8 cellular contexts compared by ENCODE assay signal in genomic region chr2:144510206-144510991, GRCh38. TPM values are rescaled to one million over a fixed set of nuclear protein-coding genes. Genes with fewer than 3 reads are reported as not detected.
DNase-seq lines count a peak whose midpoint lies in the region; ATAC-seq and TF ChIP-seq lines count a peak whose summit lies in the region.

No MANE protein-coding gene starts in this region.

- H3K36me3 ChIP-seq in HUES48 (ENCODE audit: control insufficient read depth, insufficient read depth, low read length), result no peaks in the 10 kb centered on the region
- no peaks in the 10 kb centered on the region for H3K36me3 ChIP-seq in stomach

- 24 to 41% (median 33%) methylated on average over 15 of the region's 15 CpGs for WGBS in stomach, 5 donors

- H3K4me3 ChIP-seq in HUES48 (ENCODE audit: low read depth, low read length) (peak overlapping the region; percentile 40), astrocyte of the cerebellum (ENCODE audit: low read depth, low read length) (peak overlapping the region; percentile 20), stomach (peak overlapping the region; percentile 6 to 16 (median 9))

- H3K9me3 ChIP-seq in HUES48 (ENCODE audit: control insufficient read depth, insufficient read depth, low read length) (no peaks in the 10 kb centered on the region), stomach (no peaks in the 10 kb centered on the region)

- intact Hi-C loops in stomach (cut with DNase I; ENCODE audit: low total_unique reads), result no loop called here

- H3K27ac ChIP-seq in HUES48 (ENCODE audit: low read depth, low read length) (peak overlapping the region; percentile 92), stomach (peak overlapping the region; percentile 66 to 97 (median 91))

- TF ChIP-seq POLR2A in stomach (IDR thresholded peaks at IDR 0.05), result no peak

- TF ChIP-seq EP300 in stomach (IDR thresholded peaks at IDR 0.05), result no peak

- no peak for TF ChIP-seq CTCF in astrocyte of the cerebellum (IDR thresholded peaks at IDR 0.05; ENCODE audit: low read depth, low read length, missing control alignments)
- no peak for TF ChIP-seq CTCF in stomach (IDR thresholded peaks at IDR 0.05)

- H3K4me1 ChIP-seq in HUES48 (ENCODE audit: control insufficient read depth, insufficient read depth, low read length) (peaks cover 80% of the 10 kb centered on the region), stomach (peaks cover 0 to 61% (median 3%) of the 10 kb centered on the region in 4 donors)

- in situ Hi-C loops in astrocyte of the cerebellum (cut with HindIII; ENCODE audit: low sequenced_read_pairs), result loop anchor here (25.0 kb wide), 1 partner anchor 1252 kb away; no protein-coding TSS in a partner anchor

- peak; percentile 56 for ATAC-seq in GM21423 (IDR thresholded peaks at IDR 0.05; ENCODE audit: unreplicated experiment)

- 0 out of 2 replicates have a peak overlapping the region, but pooled peaks have one; percentile 23 for H3K9ac ChIP-seq in HUES48 (ENCODE audit: low read depth, low read length)

- DNase-seq in GF-D8 (lab: John Stamatoyannopoulos, UW) (peak; percentile 20), astrocyte of the cerebellum (ENCODE audit: low read depth) (no peak), islet precursor cell (peak; percentile 96), stomach (no peak), DMS79 treated with DMSO at 0.1 percent for 48 hours (lab: John Stamatoyannopoulos, UW) (no peak), DMS 273 (lab: John Stamatoyannopoulos, UW; ENCODE audit: unreplicated experiment) (no peak)

- H3K27me3 ChIP-seq in HUES48 (ENCODE audit: control insufficient read depth, insufficient read depth, low read length) (peaks cover 83% of the 10 kb centered on the region), stomach (peaks cover 0 to 58% (median 29%) of the 10 kb centered on the region in 3 donors)

RNA-seq across cellular contexts. Expression of gene ZEB2, which starts 9.5 kb away (rescaled TPM):
- total RNA-seq in stomach, result 100 to 1,000 TPM in 1 of 5 donors, 10 to 100 TPM in 4; 13.0 to 161 (median 53.6) TPM
- polyA plus RNA-seq in stomach, result 10 to 100 TPM; 10.7 to 48.0 (median 38.3) TPM

Comparison
In these comparisons a context has a peak if more than half of its experiments do, and no peak if none do; other contexts are left out.
1. DNase-seq: peak in GF-D8 (single experiment) and islet precursor cell (single experiment); none in astrocyte of the cerebellum (single experiment), stomach (single experiment), DMS79 treated with DMSO at 0.1 percent for 48 hours (single experiment) and DMS 273 (single experiment).
2. Peak in every context shown above with its lines, with median percentiles within 50 percentile points of each other: H3K4me3 ChIP-seq.